In the genomic region with DNA sequence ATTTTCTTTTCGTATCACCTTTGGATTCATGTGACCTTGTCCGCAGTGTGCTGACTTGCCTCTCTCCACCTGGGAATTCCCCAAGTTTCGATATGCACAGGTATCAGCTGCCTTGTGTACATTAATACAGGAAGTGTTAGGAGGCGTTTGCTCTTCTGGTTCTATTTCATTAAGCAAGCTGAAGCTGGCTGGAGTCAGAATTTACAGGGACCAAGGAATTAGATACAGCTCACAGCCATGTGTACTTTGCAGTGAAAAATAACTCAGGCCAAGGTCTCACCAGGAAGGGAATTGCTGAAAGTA, we compare ENCODE assay signal across 13 cellular contexts. TPM values are rescaled to one million over a fixed set of nuclear protein-coding genes. Genes with fewer than 3 reads are reported as not detected.
DNase-seq lines count a peak whose midpoint lies in the region; ATAC-seq, FAIRE-seq and TF ChIP-seq lines count a peak whose summit lies in the region.
"Had no signal": no experiment of that assay in that cellular context is flagged by ENCODE, and none has a peak within 500 bp of the region (broad histone marks: within the 10 kb centered on the region; RNA-seq: fewer than 3 reads in every experiment).

No MANE protein-coding gene starts in this region.

- FAIRE-seq in HepG2 (lab: Jason Lieb, UNC): no peak
- FAIRE-seq: TTC549 had no signal

- H3K27ac ChIP-seq in HepG2 (ENCODE audit: extremely low read length, insufficient read depth, low read length) (peak overlapping the region; percentile 18), adrenal gland (no peak overlapping the region)
- H3K27ac ChIP-seq: coronary artery had no signal

- H3K36me3 ChIP-seq in HepG2 (replicated peaks in 1 of 2; ENCODE audit: control insufficient read depth in 1 of 2, insufficient read depth in 2 of 2, low read length in 2 of 2) (no peaks in the 10 kb centered on the region), adrenal gland (replicated peaks in 1 of 2) (no peaks in the 10 kb centered on the region)

- DNase-seq in HepG2 (ENCODE audit: low spot score): peak; percentile 59
- no peak for DNase-seq in ureter (ENCODE audit: low spot score)
- no peak for DNase-seq in stimulated activated CD4-positive, alpha-beta T cell treated with anti-CD3 and anti-CD28 coated beads, Interleukin-1b, Interleukin-23, amount 100 ng/mL, for 48 hours
- DNase-seq in adrenal gland: no peak
- no peak for DNase-seq in inferior parietal cortex (ENCODE audit: extremely low spot score)
- DNase-seq: activated effector memory CD4-positive, alpha-beta T cell treated with anti-CD3 and anti-CD28 coated beads, Interleukin-2, amount 50 U/mL, for 16 hours; NK-92 treated with Interleukin-12 subunit alpha and Interleukin-12 subunit beta, amount 100 ng/mL, for 24 hours; nucleus accumbens had no signal

- no peak overlapping the region; the same call in 1 of the 2 replicates for H3K9ac ChIP-seq in HepG2 (ENCODE audit: insufficient read depth, low read depth, low read length)

- intact Hi-C loops in HepG2 (cut with micrococcal nuclease; ENCODE audit: unreplicated experiment): no loop called here
- intact Hi-C loops in adrenal gland (cut with DNase I): no loop called here

- in situ Hi-C loops in HepG2 (cut with HindIII; ENCODE audit: extremely low pct_ligation_motif_present, low pct_unique_long_range_greater_than_20kb): no loop called here

- peaks cover 20% of the 10 kb centered on the region for H3K4me1 ChIP-seq in HepG2 (ENCODE audit: insufficient read depth, low read length)
- H3K4me1 ChIP-seq in adrenal gland (replicated peaks in 1 of 2): no peaks in the 10 kb centered on the region

- H3K4me3 ChIP-seq in HepG2 (replicated peaks in 1 of 3; ENCODE audit: insufficient read depth in 1 of 3, low read depth in 2 of 3, low read length in 3 of 3) (0 out of 6 replicates have a peak overlapping the region, but pooled peaks of 1 of the 3 experiments have one; percentile 6), adrenal gland (no peak overlapping the region)
- H3K4me3 ChIP-seq: coronary artery had no signal

- TF ChIP-seq CTCF in HepG2 (CRISPR knock-in tag; IDR thresholded peaks at IDR 0.05) (no peak), adrenal gland (IDR thresholded peaks at IDR 0.05) (no peak)

- H2AFZ ChIP-seq in HepG2 (ENCODE audit: low read length): no peak overlapping the region

- H3K27me3 ChIP-seq in HepG2 (ENCODE audit: control insufficient read depth in 1 of 2, insufficient read depth in 2 of 2, low read length in 2 of 2) (no peaks in the 10 kb centered on the region), adrenal gland (no peaks in the 10 kb centered on the region)

- H4K20me1 ChIP-seq in HepG2 (ENCODE audit: insufficient read depth, low read length): no peaks in the 10 kb centered on the region

- H3K9me3 ChIP-seq in HepG2 (ENCODE audit: low read length): no peaks in the 10 kb centered on the region
- H3K9me3 ChIP-seq in adrenal gland (replicated peaks in 1 of 3): no peaks in the 10 kb centered on the region

- TF ChIP-seq RAD21 in HepG2 (CRISPR knock-in tag; IDR thresholded peaks at IDR 0.05): no peak

- 4% methylated on average over 4 of the region's 4 CpGs for WGBS in HepG2 (ENCODE audit: low lambda C conversion rate)
- WGBS in adrenal gland, 4 donors: 61 to 72% (median 67%) methylated on average over 4 of the region's 4 CpGs

- TF ChIP-seq POLR2A in GM18505 (IDR thresholded peaks at IDR 0.05; ENCODE audit: borderline replicate concordance, extremely low read depth, insufficient read depth, insufficient read length): no peak
- no peak for TF ChIP-seq POLR2A in HepG2 (IDR thresholded peaks at IDR 0.05; ENCODE audit: insufficient read depth in 1 of 2, low read depth in 2 of 2, low read length in 2 of 2)
- TF ChIP-seq POLR2A in adrenal gland (IDR thresholded peaks at IDR 0.05): no peak

- POLR2A ChIA-PET in HepG2 (lab: Yijun Ruan, JAX): interaction anchor here (0.6 to 1.6 kb wide), 4 partner anchors 16 to 92 kb away, joined by 3 to 6 read pairs (median 4); no protein-coding TSS in a partner anchor

- CTCF ChIA-PET in HepG2 (lab: Yijun Ruan, JAX; ENCODE audit: low intra/inter-chr PET ratio, low total read pairs): no interaction called here

- no peak for TF ChIP-seq EP300 in HepG2 (IDR thresholded peaks at IDR 0.05; ENCODE audit: low read depth in 2 of 2, low read length in 2 of 2)
- TF ChIP-seq EP300 in HepG2 (CRISPR knock-in tag; IDR thresholded peaks at IDR 0.05; ENCODE audit: borderline replicate concordance): no peak

- ATAC-seq in GM18505 (IDR thresholded peaks at IDR 0.05; ENCODE audit: unreplicated experiment) (peak; percentile 64), GM21447 (IDR thresholded peaks at IDR 0.05; ENCODE audit: unreplicated experiment) (peak; percentile 87), HG03460 (IDR thresholded peaks at IDR 0.05; ENCODE audit: unreplicated experiment) (peak; percentile 71), HepG2 (peak; percentile 85)

- H3K79me2 ChIP-seq in HepG2 (ENCODE audit: insufficient read depth, low read length): no peaks in the 10 kb centered on the region

- BruUV-seq in HepG2 (replicated peaks; lab: Mats Ljungman, UMichigan): no TSS peak

- H3K4me2 ChIP-seq in HepG2 (ENCODE audit: low read depth, low read length): peak overlapping the region; percentile 57

TF ChIP-seq in HepG2, 621 proteins besides CTCF, POLR2A, EP300 and RAD21 (continues in another document):
- no peak for TF ChIP-seq ZNF12 (CRISPR knock-in tag; IDR thresholded peaks at IDR 0.05)
- TF ChIP-seq RAD51 (IDR thresholded peaks at IDR 0.05; ENCODE audit: borderline replicate concordance): no peak
- TF ChIP-seq LCORL (IDR thresholded peaks at IDR 0.05): no peak
- TF ChIP-seq LCORL (CRISPR knock-in tag; IDR thresholded peaks at IDR 0.05): peak; percentile 37; the same call in 1 of the 2 replicates
- TF ChIP-seq, protein P1, sequence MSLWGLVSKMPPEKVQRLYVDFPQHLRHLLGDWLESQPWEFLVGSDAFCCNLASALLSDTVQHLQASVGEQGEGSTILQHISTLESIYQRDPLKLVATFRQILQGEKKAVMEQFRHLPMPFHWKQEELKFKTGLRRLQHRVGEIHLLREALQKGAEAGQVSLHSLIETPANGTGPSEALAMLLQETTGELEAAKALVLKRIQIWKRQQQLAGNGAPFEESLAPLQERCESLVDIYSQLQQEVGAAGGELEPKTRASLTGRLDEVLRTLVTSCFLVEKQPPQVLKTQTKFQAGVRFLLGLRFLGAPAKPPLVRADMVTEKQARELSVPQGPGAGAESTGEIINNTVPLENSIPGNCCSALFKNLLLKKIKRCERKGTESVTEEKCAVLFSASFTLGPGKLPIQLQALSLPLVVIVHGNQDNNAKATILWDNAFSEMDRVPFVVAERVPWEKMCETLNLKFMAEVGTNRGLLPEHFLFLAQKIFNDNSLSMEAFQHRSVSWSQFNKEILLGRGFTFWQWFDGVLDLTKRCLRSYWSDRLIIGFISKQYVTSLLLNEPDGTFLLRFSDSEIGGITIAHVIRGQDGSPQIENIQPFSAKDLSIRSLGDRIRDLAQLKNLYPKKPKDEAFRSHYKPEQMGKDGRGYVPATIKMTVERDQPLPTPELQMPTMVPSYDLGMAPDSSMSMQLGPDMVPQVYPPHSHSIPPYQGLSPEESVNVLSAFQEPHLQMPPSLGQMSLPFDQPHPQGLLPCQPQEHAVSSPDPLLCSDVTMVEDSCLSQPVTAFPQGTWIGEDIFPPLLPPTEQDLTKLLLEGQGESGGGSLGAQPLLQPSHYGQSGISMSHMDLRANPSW (CRISPR knock-in tag; IDR thresholded peaks at IDR 0.05; ENCODE audit: borderline replicate concordance): peak; percentile 67; the same call in 1 of the 2 replicates
- no peak for TF ChIP-seq ZNF263 (CRISPR knock-in tag; IDR thresholded peaks at IDR 0.05)
- no peak for TF ChIP-seq ZNF383 (CRISPR knock-in tag; IDR thresholded peaks at IDR 0.05; ENCODE audit: borderline replicate concordance)
- TF ChIP-seq, protein P2, sequence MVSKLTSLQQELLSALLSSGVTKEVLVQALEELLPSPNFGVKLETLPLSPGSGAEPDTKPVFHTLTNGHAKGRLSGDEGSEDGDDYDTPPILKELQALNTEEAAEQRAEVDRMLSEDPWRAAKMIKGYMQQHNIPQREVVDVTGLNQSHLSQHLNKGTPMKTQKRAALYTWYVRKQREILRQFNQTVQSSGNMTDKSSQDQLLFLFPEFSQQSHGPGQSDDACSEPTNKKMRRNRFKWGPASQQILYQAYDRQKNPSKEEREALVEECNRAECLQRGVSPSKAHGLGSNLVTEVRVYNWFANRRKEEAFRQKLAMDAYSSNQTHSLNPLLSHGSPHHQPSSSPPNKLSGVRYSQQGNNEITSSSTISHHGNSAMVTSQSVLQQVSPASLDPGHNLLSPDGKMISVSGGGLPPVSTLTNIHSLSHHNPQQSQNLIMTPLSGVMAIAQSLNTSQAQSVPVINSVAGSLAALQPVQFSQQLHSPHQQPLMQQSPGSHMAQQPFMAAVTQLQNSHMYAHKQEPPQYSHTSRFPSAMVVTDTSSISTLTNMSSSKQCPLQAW (CRISPR knock-in tag; IDR thresholded peaks at IDR 0.05): peak; percentile 54; the same call in 1 of the 2 replicates
- TF ChIP-seq RELA (CRISPR knock-in tag; IDR thresholded peaks at IDR 0.05): peak; percentile 100

RNA-seq across cellular contexts. Expression of a gene that starts 14.1 kb away (rescaled TPM):
- total RNA-seq in HepG2 (2016; rRNA removed; fragmentation: Illumina TruSeq; extraction: Trizol) (4.5 and 5.7 TPM in 2 replicates), ureter (12.8 TPM), adrenal gland (10 to 100 TPM in 4 of 8 donors, 1 to 10 TPM in 4; 4.0 to 17.1 (median 9.1) TPM)
- 6.2 and 6.8 TPM in 2 replicates for total RNA-seq in HepG2 (2016; cell fraction: cytosol; rRNA removed; fragmentation: Illumina TruSeq; extraction: Trizol; ENCODE audit: low read depth)
- 4.2 and 4.7 TPM in 2 replicates for total RNA-seq in HepG2 (2016; cell fraction: insoluble cytoplasmic fraction; rRNA removed; fragmentation: Illumina TruSeq; extraction: Trizol)
- total RNA-seq in HepG2 (2016; cell fraction: membrane; rRNA removed; fragmentation: Illumina TruSeq; extraction: Trizol): 4.9 and 5.3 TPM in 2 replicates
- total RNA-seq in HepG2 (2016; cell fraction: nucleus; rRNA removed; fragmentation: Illumina TruSeq; extraction: Trizol): 10.7 and 12.4 TPM in 2 replicates
- polyA plus RNA-seq in HepG2 (2011; rRNA removed) (4.1 and 4.4 TPM in 2 replicates), adrenal gland (1 to 10 TPM; 6.4 to 9.2 (median 8.4) TPM)
- polyA plus RNA-seq in HepG2 (2011; cell fraction: cytosol; rRNA removed): 1.4 and 3.0 TPM in 2 replicates
- 4.4 and 7.3 TPM in 2 replicates for polyA plus RNA-seq in HepG2 (2011; cell fraction: nucleus; rRNA removed)
- 6.1 and 6.5 TPM in 2 replicates for polyA plus RNA-seq in HepG2 (2012)
- polyA plus RNA-seq in HepG2 (2016; cell fraction: cytosol; fragmentation: Illumina TruSeq; extraction: Trizol; ENCODE audit: low read depth): 0.99 and 1.1 TPM in 2 replicates
- 4.5 and 6.0 TPM in 2 replicates for polyA plus RNA-seq in HepG2 (2016; cell fraction: insoluble cytoplasmic fraction; fragmentation: Illumina TruSeq; extraction: Trizol; ENCODE audit: low read depth)
- polyA plus RNA-seq in HepG2 (2016; cell fraction: membrane; fragmentation: Illumina TruSeq; extraction: Trizol; ENCODE audit: low read depth): 1.4 and 2.0 TPM in 2 replicates
- polyA plus RNA-seq in HepG2 (2016; cell fraction: nucleus; fragmentation: Illumina TruSeq; extraction: Trizol; ENCODE audit: insufficient read depth, low read depth): 11.0 and 12.4 TPM in 2 replicates
- polyA minus RNA-seq in HepG2 (2011; rRNA and poly(A)+ RNA removed; ENCODE audit: low replicate concordance): 0.68 and 5.9 TPM in 2 replicates
- polyA minus RNA-seq in HepG2 (2011; cell fraction: cytosol; rRNA and poly(A)+ RNA removed): 3.0 and 4.9 TPM in 2 replicates
- polyA minus RNA-seq in HepG2 (2011; cell fraction: nucleus; rRNA and poly(A)+ RNA removed): 21.6 and 28.6 TPM in 2 replicates
